ENCODE assay signal across 19 cellular contexts in genomic region chr7:47721670-47722069, GRCh38.
DNase-seq lines count a peak whose midpoint lies in the region; TF ChIP-seq lines count a peak whose summit lies in the region.
"Had no signal": no experiment of that assay in that cellular context is flagged by ENCODE, and none has a peak within 500 bp of the region (broad histone marks: within the 10 kb centered on the region; RNA-seq: fewer than 3 reads in every experiment).

No MANE protein-coding gene starts in this region.

- no peak overlapping the region for H3K4ac ChIP-seq in trophoblast cell (ENCODE audit: low read depth, low read length)

- H2BK5ac ChIP-seq in trophoblast cell (ENCODE audit: low read depth, low read length, poor library complexity), result no peak overlapping the region

- no peaks in the 10 kb centered on the region for H3K27me3 Mint-ChIP-seq in chondrocyte (ENCODE audit: low read depth)
- H3K27me3 Mint-ChIP-seq: T-cell had no signal

- H3K36me3 Mint-ChIP-seq in chondrocyte (ENCODE audit: low read depth), result no peaks in the 10 kb centered on the region
- H3K36me3 Mint-ChIP-seq: T-cell had no signal

- H4K91ac ChIP-seq in trophoblast cell (ENCODE audit: low read depth, low read length), result peak overlapping the region; percentile 80

- H3K79me2 ChIP-seq in trophoblast cell (ENCODE audit: control insufficient read depth, insufficient read depth, low read length, poor library complexity), result peaks cover 5% of the 10 kb centered on the region

- H3K4me2 ChIP-seq in trophoblast cell (ENCODE audit: low read length), result no peak overlapping the region

- no peak overlapping the region for H4K8ac ChIP-seq in trophoblast cell (ENCODE audit: low read depth, low read length)

- no peak overlapping the region for H3K4me3 Mint-ChIP-seq in chondrocyte (ENCODE audit: unreplicated experiment)
- H3K4me3 Mint-ChIP-seq: T-cell had no signal

- H2AK5ac ChIP-seq in trophoblast cell (ENCODE audit: low read length), result no peak overlapping the region

- DNase-seq in GM10266 (ENCODE audit: extremely low spot score) (no peak), chondrocyte (ENCODE audit: low spot score) (peak; percentile 51), trophoblast cell (peak in 1 of 2 donors; percentile 17), NCI-H187 (lab: John Stamatoyannopoulos, UW) (no peak), cerebellum (ENCODE audit: low spot score) (no peak), KG1 (lab: John Stamatoyannopoulos, UW) (no peak), NCI-H446 treated with DMSO at 0.1 percent for 48 hours (lab: John Stamatoyannopoulos, UW) (no peak)
- DNase-seq: activated CD4-positive, alpha-beta T cell treated with anti-CD3 and anti-CD28 coated beads, Interleukin-2, amount 50 U/mL, for 4 hours; activated naive CD4-positive, alpha-beta T cell; activated T-cell treated with anti-CD3 and anti-CD28 coated beads for 4 hours; anterior cingulate cortex; GF-D8; hypothalamus; NCI-H1092 treated with DMSO at 0.1 percent for 48 hours; NCI-H2171; T-cell had no signal

- no peak overlapping the region for H2AFZ ChIP-seq in trophoblast cell (ENCODE audit: insufficient read depth, low read length, poor library complexity)

- no peak overlapping the region for H3K4me3 ChIP-seq in trophoblast cell (ENCODE audit: low read depth, low read length)
- H3K4me3 ChIP-seq: stomach had no signal

- H3K27ac Mint-ChIP-seq in chondrocyte (ENCODE audit: unreplicated experiment), result no peak overlapping the region
- H3K27ac Mint-ChIP-seq: T-cell had no signal

- no peaks in the 10 kb centered on the region for H3K27me3 ChIP-seq in trophoblast cell (ENCODE audit: insufficient read depth, low read length)
- H3K27me3 ChIP-seq: neutrophil, stomach had no signal

- no peak overlapping the region for H3K18ac ChIP-seq in trophoblast cell (ENCODE audit: low read length)

- peak overlapping the region; percentile 17 for H2BK120ac ChIP-seq in trophoblast cell (ENCODE audit: insufficient read depth, low read length, poor library complexity)

- H3K4me1 Mint-ChIP-seq in chondrocyte (ENCODE audit: low read depth), result peaks cover 30% of the 10 kb centered on the region

- no CpG with 5 or more reads among the region's 9 CpGs for WGBS in trophoblast cell (ENCODE audit: extremely low coverage, insufficient coverage, insufficient read length)

- H3K14ac ChIP-seq in trophoblast cell (ENCODE audit: low read length), result no peak overlapping the region

- H3K36me3 ChIP-seq in trophoblast cell (ENCODE audit: control insufficient read depth in 1 of 2, insufficient read depth in 2 of 2, low read length in 2 of 2), result no peaks in the 10 kb centered on the region
- H3K36me3 ChIP-seq: neutrophil, stomach had no signal

- H3K9me3 Mint-ChIP-seq in chondrocyte (ENCODE audit: low read depth), result no peaks in the 10 kb centered on the region
- H3K9me3 Mint-ChIP-seq: T-cell had no signal

- H3K27ac ChIP-seq in trophoblast cell (ENCODE audit: low read depth, low read length), result no peak overlapping the region
- H3K27ac ChIP-seq: neutrophil had no signal

- H3K4me1 ChIP-seq in trophoblast cell (ENCODE audit: control insufficient read depth in 1 of 2, insufficient read depth in 2 of 2, low read length in 2 of 2), result peaks cover 18 to 24% of the 10 kb centered on the region in 2 experiments

- peak; percentile 14 for TF ChIP-seq CTCF in GM10266 (IDR thresholded peaks at IDR 0.05; ENCODE audit: control insufficient read depth, insufficient read depth, low read depth, missing control alignments)
- TF ChIP-seq CTCF in LNCAP (IDR thresholded peaks at IDR 0.05), result peak; percentile 41
- TF ChIP-seq CTCF in chondrocyte (IDR thresholded peaks at IDR 0.05), result no peak

- H3K23ac ChIP-seq in trophoblast cell (ENCODE audit: low read length), result no peak overlapping the region

- H3K79me1 ChIP-seq in trophoblast cell (ENCODE audit: low read length), result peaks cover 17% of the 10 kb centered on the region

- no peak overlapping the region for H4K12ac ChIP-seq in trophoblast cell (ENCODE audit: low read depth, low read length)

- H3K9me3 ChIP-seq in trophoblast cell (ENCODE audit: insufficient read depth, low read depth, low read length), result peaks cover 3% of the 10 kb centered on the region
- H3K9me3 ChIP-seq: neutrophil, stomach had no signal

- H3K9ac ChIP-seq in trophoblast cell (ENCODE audit: low read length), result no peak overlapping the region

- peak overlapping the region; percentile 94 for H2BK12ac ChIP-seq in trophoblast cell (ENCODE audit: low read length)
